In the genomic region with DNA sequence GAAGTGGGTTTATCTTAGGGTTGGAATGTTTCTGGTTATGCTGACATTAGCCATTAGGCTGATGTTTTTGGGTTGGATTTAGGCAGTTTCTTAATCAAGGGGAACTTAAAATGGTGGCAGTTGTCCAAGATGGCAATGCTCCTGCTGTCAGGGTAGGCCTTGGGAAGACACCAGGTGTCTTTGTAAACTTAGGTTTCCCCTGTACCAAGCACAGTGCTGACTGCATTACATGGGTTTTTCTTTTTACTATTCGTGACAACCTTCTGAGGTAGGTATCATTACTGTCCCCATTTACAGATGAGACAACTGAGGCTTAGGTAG, we compare ENCODE assay signal across 8 cellular contexts. TPM values are rescaled to one million over a fixed set of nuclear protein-coding genes. Genes with fewer than 3 reads are reported as not detected.
DNase-seq lines count a peak whose midpoint lies in the region; ATAC-seq and TF ChIP-seq lines count a peak whose summit lies in the region.

No MANE protein-coding gene starts in this region.

- POLR2A ChIA-PET in activated CD8-positive, alpha-beta T cell treated with anti-CD3 and anti-CD28 coated beads, Interleukin-2, amount 10 ng/mL, durations not matched to agents 7 days and 5 days (lab: Charles Lee): interaction anchor here (0.8 to 5.2 kb wide), 8 partner anchors 10 to 190 kb away, joined by 3 to 44 read pairs (median 10); a partner anchor contains a TSS

- H3K4me1 Mint-ChIP-seq in activated CD8-positive, alpha-beta T cell treated with anti-CD3 and anti-CD28 coated beads, Interleukin-2, amount 10 ng/mL, durations not matched to agents 7 days and 5 days (ENCODE audit: low read depth): peaks cover 66% of the 10 kb centered on the region

- ATAC-seq in GM21786 (IDR thresholded peaks at IDR 0.05; ENCODE audit: unreplicated experiment): peak; percentile 13
- peak; percentile 10 for ATAC-seq in activated CD8-positive, alpha-beta T cell treated with anti-CD3 and anti-CD28 coated beads, Interleukin-2, amount 10 ng/mL, durations not matched to agents 7 days and 5 days
- ATAC-seq in lung (ENCODE audit: insufficient read depth, low FRiP score): no peak
- no peak for ATAC-seq in HG03039 (IDR thresholded peaks at IDR 0.05; ENCODE audit: unreplicated experiment)

- peak overlapping the region; percentile 91 for H3K4me3 Mint-ChIP-seq in activated CD8-positive, alpha-beta T cell treated with anti-CD3 and anti-CD28 coated beads, Interleukin-2, amount 10 ng/mL, durations not matched to agents 7 days and 5 days

- H3K4me1 ChIP-seq in ACC112 (ENCODE audit: control insufficient read depth, insufficient read depth, low read length, unreplicated experiment) (peaks cover 14% of the 10 kb centered on the region), lung (ENCODE audit: control insufficient read depth in 2 of 2, insufficient read depth in 2 of 2, low read length in 2 of 2) (peaks cover 4 to 8% of the 10 kb centered on the region in 2 donors)

- no peaks in the 10 kb centered on the region for H3K9me3 ChIP-seq in lung (ENCODE audit: control insufficient read depth in 2 of 2, insufficient read depth in 1 of 2, low read length in 1 of 2)

- no peaks in the 10 kb centered on the region for H3K9me3 Mint-ChIP-seq in activated CD8-positive, alpha-beta T cell treated with anti-CD3 and anti-CD28 coated beads, Interleukin-2, amount 10 ng/mL, durations not matched to agents 7 days and 5 days (ENCODE audit: insufficient read depth)

- H3K36me3 Mint-ChIP-seq in activated CD8-positive, alpha-beta T cell treated with anti-CD3 and anti-CD28 coated beads, Interleukin-2, amount 10 ng/mL, durations not matched to agents 7 days and 5 days (ENCODE audit: low read depth): peaks cover 35% of the 10 kb centered on the region

- no peaks in the 10 kb centered on the region for H3K27me3 ChIP-seq in ACC112 (ENCODE audit: insufficient read depth, low read length)
- no peaks in the 10 kb centered on the region for H3K27me3 ChIP-seq in lung (ENCODE audit: control insufficient read depth, insufficient read depth)

- H3K36me3 ChIP-seq in ACC112 (ENCODE audit: insufficient read depth, low read length): peaks cover under 1% of the 10 kb centered on the region; the same call in 1 of the 2 replicates
- H3K36me3 ChIP-seq in lung (ENCODE audit: control insufficient read depth in 2 of 2, insufficient read depth in 2 of 2, low read length in 2 of 2): peaks cover 0 to 2% of the 10 kb centered on the region in 2 donors

- peak overlapping the region; percentile 78 for H3K4me3 ChIP-seq in ACC112 (ENCODE audit: low read depth, low read length)
- H3K4me3 ChIP-seq in lung: no peak overlapping the region

- 41 to 59% methylated on average over 1 of the region's 1 CpG for WGBS in lung, 2 donors

- no peak for DNase-seq in activated CD8-positive, alpha-beta T cell treated with anti-CD3 and anti-CD28 coated beads, Interleukin-2, amount 10 ng/mL, durations not matched to agents 7 days and 5 days
- DNase-seq in lung (ENCODE audit: low spot score) (no peak), CD1c-positive myeloid dendritic cell (ENCODE audit: extremely low spot score) (no peak), HK-2 (ENCODE audit: unreplicated experiment) (no peak), NCI-H1417 treated with DMSO at 0.1 percent for 48 hours (lab: John Stamatoyannopoulos, UW) (no peak)

- H3K27ac Mint-ChIP-seq in activated CD8-positive, alpha-beta T cell treated with anti-CD3 and anti-CD28 coated beads, Interleukin-2, amount 10 ng/mL, durations not matched to agents 7 days and 5 days: peak overlapping the region; percentile 94

- 0 out of 2 replicates have a peak overlapping the region, but pooled peaks have one; percentile 11 for H3K27ac ChIP-seq in ACC112 (ENCODE audit: low read depth, low read length)
- H3K27ac ChIP-seq in lung (ENCODE audit: low read depth in 1 of 2, low read length in 1 of 2): peak overlapping the region; percentile 54 to 61

- TF ChIP-seq CTCF in lung (IDR thresholded peaks at IDR 0.05; ENCODE audit: control extremely low read depth, extremely low read depth): no peak

- peaks cover 40% of the 10 kb centered on the region for H3K79me2 ChIP-seq in ACC112 (ENCODE audit: control insufficient read depth, insufficient read depth, low read length, unreplicated experiment)

- peak overlapping the region; percentile 59 for H2AFZ ChIP-seq in ACC112 (ENCODE audit: low read length, unreplicated experiment)

- CTCF ChIA-PET in activated CD8-positive, alpha-beta T cell treated with anti-CD3 and anti-CD28 coated beads, Interleukin-2, amount 10 ng/mL, durations not matched to agents 7 days and 5 days (lab: Charles Lee): interaction anchor here (0.7 to 5.0 kb wide), 36 partner anchors 9 to 482 kb away, joined by 3 to 52 read pairs (median 4); a partner anchor contains a TSS

- H3K27me3 Mint-ChIP-seq in activated CD8-positive, alpha-beta T cell treated with anti-CD3 and anti-CD28 coated beads, Interleukin-2, amount 10 ng/mL, durations not matched to agents 7 days and 5 days (ENCODE audit: low read depth): no peaks in the 10 kb centered on the region

RNA-seq across cellular contexts. Expression of a gene that starts 0.5 kb away (rescaled TPM):
- 10 to 100 TPM; 47.2 to 50.5 TPM for total RNA-seq in activated CD8-positive, alpha-beta T cell treated with anti-CD3 and anti-CD28 coated beads, Interleukin-2, amount 10 ng/mL, durations not matched to agents 7 days and 5 days
- 10 to 100 TPM; 25.8 to 37.0 TPM for total RNA-seq in lung
- 10 to 100 TPM; 10.9 to 14.8 TPM for polyA plus RNA-seq in lung

RNA-seq across cellular contexts. Expression of a gene that starts 56.7 kb away (rescaled TPM):
- under 1 TPM in 1 of 2 experiments, not detected in 1; 0.05 TPM for total RNA-seq in activated CD8-positive, alpha-beta T cell treated with anti-CD3 and anti-CD28 coated beads, Interleukin-2, amount 10 ng/mL, durations not matched to agents 7 days and 5 days
- under 1 TPM in 1 of 2 donors, not detected in 1; 0.46 TPM for total RNA-seq in lung
- polyA plus RNA-seq in lung: under 1 TPM; 0.03 to 0.22 TPM

Comparison
In these comparisons a context has a peak if more than half of its experiments do, and no peak if none do; other contexts are left out.
1. ATAC-seq: peak in GM21786 (single experiment) and activated CD8-positive, alpha-beta T cell treated with anti-CD3 and anti-CD28 coated beads, Interleukin-2, amount 10 ng/mL, durations not matched to agents 7 days and 5 days (single experiment); none in lung (single experiment) and HG03039 (single experiment).